Comparison of ENCODE assay signal across 1 cellular context in the genomic region with DNA sequence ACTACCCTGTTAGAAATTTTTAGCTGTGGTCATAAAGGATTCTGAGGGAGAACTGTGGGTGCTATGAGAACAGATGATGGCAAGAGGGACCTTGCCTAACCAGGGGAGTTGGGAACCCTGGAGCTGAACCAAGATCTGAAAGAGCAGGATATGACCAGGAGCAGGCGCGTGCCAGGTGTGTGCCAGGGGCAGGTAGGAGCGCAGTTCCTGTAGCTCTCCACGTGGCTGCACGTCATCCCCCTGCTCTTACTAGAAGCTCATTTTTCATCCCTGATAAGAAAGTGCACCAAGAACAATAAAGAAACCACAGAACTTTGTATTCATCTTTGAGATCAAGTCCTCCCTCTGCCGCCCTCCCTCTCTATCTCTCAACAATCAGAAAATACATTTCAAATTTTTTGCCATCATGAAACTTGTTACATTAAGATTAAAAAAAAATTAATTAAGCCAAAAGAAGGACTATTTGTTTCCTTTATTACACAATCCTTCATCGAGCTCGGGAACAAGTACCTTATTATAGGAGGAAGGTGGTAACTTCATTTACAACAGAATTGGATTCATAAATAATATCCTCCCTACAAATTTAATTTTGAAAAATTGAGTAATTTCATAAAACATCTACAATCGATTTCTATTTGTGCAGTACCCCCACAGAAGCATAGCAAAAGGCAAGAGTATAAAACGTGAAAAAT.
TF ChIP-seq lines count a peak whose summit lies in the region.

No MANE protein-coding gene starts in this region.

TF ChIP-seq in K562, 482 proteins besides CTCF, POLR2A, EP300 and RAD21 (continued from another document):
- TF ChIP-seq CEBPG (CRISPR knock-in tag; IDR thresholded peaks at IDR 0.05) (no peak), CEBPG (tag; conservative IDR thresholded peaks at IDR 0.05 in 1 of 2, IDR thresholded peaks at IDR 0.05 in 1 of 2) (peak; percentile 14 to 65; a peak in 2 of 4 replicates), CBFA2T2 (conservative IDR thresholded peaks at IDR 0.05) (no peak), TEAD1 (CRISPR knock-in tag; IDR thresholded peaks at IDR 0.05) (0 out of 4 replicates have a peak, but pooled peaks of 1 of the 2 experiments have one; percentile 44), MEIS2 (IDR thresholded peaks at IDR 0.05; ENCODE audit: partially characterized antibody) (peak; percentile 55), ZNF274 (IDR thresholded peaks at IDR 0.05; ENCODE audit: borderline replicate concordance, low read depth, low read length) (no peak)
- TF ChIP-seq, protein P1, sequence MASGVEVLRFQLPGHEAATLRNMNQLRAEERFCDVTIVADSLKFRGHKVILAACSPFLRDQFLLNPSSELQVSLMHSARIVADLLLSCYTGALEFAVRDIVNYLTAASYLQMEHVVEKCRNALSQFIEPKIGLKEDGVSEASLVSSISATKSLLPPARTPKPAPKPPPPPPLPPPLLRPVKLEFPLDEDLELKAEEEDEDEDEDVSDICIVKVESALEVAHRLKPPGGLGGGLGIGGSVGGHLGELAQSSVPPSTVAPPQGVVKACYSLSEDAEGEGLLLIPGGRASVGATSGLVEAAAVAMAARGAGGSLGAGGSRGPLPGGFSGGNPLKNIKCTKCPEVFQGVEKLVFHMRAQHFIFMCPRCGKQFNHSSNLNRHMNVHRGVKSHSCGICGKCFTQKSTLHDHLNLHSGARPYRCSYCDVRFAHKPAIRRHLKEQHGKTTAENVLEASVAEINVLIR (CRISPR knock-in tag; IDR thresholded peaks at IDR 0.05), result 0 out of 2 replicates have a peak, but pooled peaks have one; percentile 10
- TF ChIP-seq, protein P2, sequence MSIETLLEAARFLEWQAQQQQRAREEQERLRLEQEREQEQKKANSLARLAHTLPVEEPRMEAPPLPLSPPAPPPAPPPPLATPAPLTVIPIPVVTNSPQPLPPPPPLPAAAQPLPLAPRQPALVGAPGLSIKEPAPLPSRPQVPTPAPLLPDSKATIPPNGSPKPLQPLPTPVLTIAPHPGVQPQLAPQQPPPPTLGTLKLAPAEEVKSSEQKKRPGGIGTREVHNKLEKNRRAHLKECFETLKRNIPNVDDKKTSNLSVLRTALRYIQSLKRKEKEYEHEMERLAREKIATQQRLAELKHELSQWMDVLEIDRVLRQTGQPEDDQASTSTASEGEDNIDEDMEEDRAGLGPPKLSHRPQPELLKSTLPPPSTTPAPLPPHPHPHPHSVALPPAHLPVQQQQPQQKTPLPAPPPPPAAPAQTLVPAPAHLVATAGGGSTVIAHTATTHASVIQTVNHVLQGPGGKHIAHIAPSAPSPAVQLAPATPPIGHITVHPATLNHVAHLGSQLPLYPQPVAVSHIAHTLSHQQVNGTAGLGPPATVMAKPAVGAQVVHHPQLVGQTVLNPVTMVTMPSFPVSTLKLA (conservative IDR thresholded peaks at IDR 0.05), result 0 out of 4 replicates have a peak, but pooled peaks of 1 of the 2 experiments have one; percentile 22
- TF ChIP-seq, protein P3, sequence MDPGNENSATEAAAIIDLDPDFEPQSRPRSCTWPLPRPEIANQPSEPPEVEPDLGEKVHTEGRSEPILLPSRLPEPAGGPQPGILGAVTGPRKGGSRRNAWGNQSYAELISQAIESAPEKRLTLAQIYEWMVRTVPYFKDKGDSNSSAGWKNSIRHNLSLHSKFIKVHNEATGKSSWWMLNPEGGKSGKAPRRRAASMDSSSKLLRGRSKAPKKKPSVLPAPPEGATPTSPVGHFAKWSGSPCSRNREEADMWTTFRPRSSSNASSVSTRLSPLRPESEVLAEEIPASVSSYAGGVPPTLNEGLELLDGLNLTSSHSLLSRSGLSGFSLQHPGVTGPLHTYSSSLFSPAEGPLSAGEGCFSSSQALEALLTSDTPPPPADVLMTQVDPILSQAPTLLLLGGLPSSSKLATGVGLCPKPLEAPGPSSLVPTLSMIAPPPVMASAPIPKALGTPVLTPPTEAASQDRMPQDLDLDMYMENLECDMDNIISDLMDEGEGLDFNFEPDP (CRISPR knock-in tag; IDR thresholded peaks at IDR 0.05), result no peak
